Comparison of ENCODE assay signal across 17 cellular contexts in genomic region chr12:11726659-11727058, GRCh38.
DNase-seq lines count a peak whose midpoint lies in the region; ATAC-seq and TF ChIP-seq lines count a peak whose summit lies in the region.
"Had no signal": no experiment of that assay in that cellular context is flagged by ENCODE, and none has a peak within 500 bp of the region (broad histone marks: within the 10 kb centered on the region; RNA-seq: fewer than 3 reads in every experiment).

No MANE protein-coding gene starts in this region.

- H3K27ac ChIP-seq in muscle layer of duodenum (ENCODE audit: low read length): peak overlapping the region; percentile 34
- H3K27ac ChIP-seq in upper lobe of left lung: no peak overlapping the region
- H3K27ac ChIP-seq: GM23248, SJSA1 had no signal

- H3K27me3 ChIP-seq in muscle layer of duodenum (ENCODE audit: low read depth, low read length) (no peaks in the 10 kb centered on the region), upper lobe of left lung (no peaks in the 10 kb centered on the region)
- H3K27me3 ChIP-seq: BE2C, SJSA1, thyroid gland had no signal

- H3K4me1 Mint-ChIP-seq in CD14-positive monocyte (peaks cover 71% of the 10 kb centered on the region), Calu3 (ENCODE audit: low read depth, unreplicated experiment) (peaks cover 67% of the 10 kb centered on the region)
- H3K4me1 Mint-ChIP-seq in activated T-helper 17 cell treated with anti-CD3 and anti-CD28 coated beads, Interleukin-2, amount 50 U/mL, for 72 hours: peaks cover 54% of the 10 kb centered on the region

- BruUV-seq in Calu3 (replicated peaks; lab: Mats Ljungman, UMichigan): no TSS peak

- 96 to 98% methylated on average over 3 of the region's 3 CpGs for WGBS in upper lobe of left lung, 2 donors

- no peak overlapping the region for H3K4me3 Mint-ChIP-seq in CD14-positive monocyte
- no peak overlapping the region for H3K4me3 Mint-ChIP-seq in Calu3 (ENCODE audit: low read depth, unreplicated experiment)
- peak overlapping the region; percentile 67 for H3K4me3 Mint-ChIP-seq in activated T-helper 17 cell treated with anti-CD3 and anti-CD28 coated beads, Interleukin-2, amount 50 U/mL, for 72 hours
- H3K4me3 Mint-ChIP-seq: neural crest cell had no signal

- H3K9me3 Mint-ChIP-seq in CD14-positive monocyte (peaks cover 1 to 6% (median 3%) of the 10 kb centered on the region in 7 donors), Calu3 (ENCODE audit: low read depth, unreplicated experiment) (no peaks in the 10 kb centered on the region)
- H3K9me3 Mint-ChIP-seq in activated T-helper 17 cell treated with anti-CD3 and anti-CD28 coated beads, Interleukin-2, amount 50 U/mL, for 72 hours: no peaks in the 10 kb centered on the region
- H3K9me3 Mint-ChIP-seq: neural crest cell had no signal

- H3K4me3 ChIP-seq in muscle layer of duodenum (ENCODE audit: low read depth in 1 of 2, low read length in 2 of 2) (no peak overlapping the region), upper lobe of left lung (no peak overlapping the region)
- H3K4me3 ChIP-seq: GM23248, SJSA1, thyroid gland had no signal

- H3K9me3 ChIP-seq in muscle layer of duodenum (ENCODE audit: control insufficient read depth in 1 of 2, low read length in 2 of 2) (no peaks in the 10 kb centered on the region), upper lobe of left lung (no peaks in the 10 kb centered on the region)
- H3K9me3 ChIP-seq: BE2C, SJSA1, thyroid gland had no signal

- peak; percentile 50 for ATAC-seq in activated T-helper 17 cell treated with anti-CD3 and anti-CD28 coated beads, Interleukin-2, amount 50 U/mL, for 72 hours (replicated peaks)
- no peak for ATAC-seq in upper lobe of left lung (ENCODE audit: low FRiP score in 2 of 2)
- ATAC-seq in HG02610 (IDR thresholded peaks at IDR 0.05; ENCODE audit: unreplicated experiment): no peak

- H3K4me1 ChIP-seq in muscle layer of duodenum (ENCODE audit: control insufficient read depth in 1 of 2, insufficient read depth in 2 of 2, low read length in 2 of 2) (peaks cover 30 to 40% of the 10 kb centered on the region in 2 donors), upper lobe of left lung (peaks cover 31 to 61% (median 50%) of the 10 kb centered on the region in 4 donors)
- H3K4me1 ChIP-seq: BE2C had no signal

- TF ChIP-seq CTCF in CD14-positive monocyte (IDR thresholded peaks at IDR 0.05): no peak
- no peak for TF ChIP-seq CTCF in Calu3 (IDR thresholded peaks at IDR 0.05; ENCODE audit: unreplicated experiment)
- TF ChIP-seq CTCF in upper lobe of left lung (IDR thresholded peaks at IDR 0.05): no peak

- H3K36me3 ChIP-seq in muscle layer of duodenum (ENCODE audit: control insufficient read depth in 1 of 2, insufficient read depth in 2 of 2, low read length in 2 of 2): no peaks in the 10 kb centered on the region
- H3K36me3 ChIP-seq in upper lobe of left lung: no peaks in the 10 kb centered on the region
- H3K36me3 ChIP-seq: BE2C, SJSA1, thyroid gland had no signal

- H3K27ac Mint-ChIP-seq in CD14-positive monocyte (peak overlapping the region in 5 of 7 donors; percentile 50 to 89 (median 81)), Calu3 (ENCODE audit: unreplicated experiment) (peak overlapping the region; percentile 88)
- peak overlapping the region; percentile 62 for H3K27ac Mint-ChIP-seq in activated T-helper 17 cell treated with anti-CD3 and anti-CD28 coated beads, Interleukin-2, amount 50 U/mL, for 72 hours

- intact Hi-C loops in CD14-positive monocyte (cut with micrococcal nuclease) (loop anchor here in 1 of 2 donors (10.0 kb wide), 1 partner anchor 72 kb away; no protein-coding TSS in a partner anchor), Calu3 (cut with micrococcal nuclease; ENCODE audit: unreplicated experiment) (no loop called here)

- CTCF ChIA-PET in Calu3 (lab: Charles Lee): interaction anchor here (0.6 to 0.8 kb wide), 2 partner anchors 10 to 88 kb away, joined by 3 to 4 read pairs; no protein-coding TSS in a partner anchor

- H3K27me3 Mint-ChIP-seq in CD14-positive monocyte (ENCODE audit: low read depth in 3 of 3) (no peaks in the 10 kb centered on the region), Calu3 (ENCODE audit: unreplicated experiment) (no peaks in the 10 kb centered on the region)
- H3K27me3 Mint-ChIP-seq in activated T-helper 17 cell treated with anti-CD3 and anti-CD28 coated beads, Interleukin-2, amount 50 U/mL, for 72 hours: no peaks in the 10 kb centered on the region

- no peak for TF ChIP-seq POLR2A in upper lobe of left lung (IDR thresholded peaks at IDR 0.05)

- no peak for DNase-seq in CD14-positive monocyte (ENCODE audit: low spot score)
- no peak for DNase-seq in Calu3
- no peak for DNase-seq in stimulated activated CD4-positive, alpha-beta T cell treated with anti-CD3 and anti-CD28 coated beads, Interleukin-2, amount 100 ng/mL, for 48 hours
- DNase-seq in upper lobe of left lung: no peak
- DNase-seq in NCI-H69 (lab: John Stamatoyannopoulos, UW): no peak
- DNase-seq: BE2C, DMS79, GM23248, NCI-H187 treated with DMSO at 0.1 percent for 48 hours, OCI-M1, retina, thyroid gland had no signal

- TF ChIP-seq EP300 in upper lobe of left lung (IDR thresholded peaks at IDR 0.05): no peak

- peaks cover 34 to 41% of the 10 kb centered on the region in 2 donors for H3K36me3 Mint-ChIP-seq in CD14-positive monocyte
- peaks cover 41% of the 10 kb centered on the region for H3K36me3 Mint-ChIP-seq in Calu3 (ENCODE audit: insufficient read depth, unreplicated experiment)
- peaks cover 18% of the 10 kb centered on the region for H3K36me3 Mint-ChIP-seq in activated T-helper 17 cell treated with anti-CD3 and anti-CD28 coated beads, Interleukin-2, amount 50 U/mL, for 72 hours (ENCODE audit: low read depth)
